In genomic region chr1:156114101-156114918, GRCh38 we compare ENCODE assay signal across 8 cellular contexts. TPM values are rescaled to one million over a fixed set of nuclear protein-coding genes. Genes with fewer than 3 reads are reported as not detected.
DNase-seq lines count a peak whose midpoint lies in the region; ATAC-seq and TF ChIP-seq lines count a peak whose summit lies in the region.

LMNA (plus strand) TSS chr1:156114711; CDS start chr1:156114919, 208 bp downstream.

- H3K9me3 ChIP-seq in lung (ENCODE audit: control insufficient read depth in 2 of 2, insufficient read depth in 1 of 2, low read length in 1 of 2), result no peaks in the 10 kb centered on the region

- H3K36me3 Mint-ChIP-seq in activated CD8-positive, alpha-beta T cell treated with anti-CD3 and anti-CD28 coated beads, Interleukin-2, amount 10 ng/mL, durations not matched to agents 7 days and 5 days (ENCODE audit: low read depth), result no peaks in the 10 kb centered on the region

- peaks cover 26% of the 10 kb centered on the region for H3K4me1 Mint-ChIP-seq in activated CD8-positive, alpha-beta T cell treated with anti-CD3 and anti-CD28 coated beads, Interleukin-2, amount 10 ng/mL, durations not matched to agents 7 days and 5 days (ENCODE audit: low read depth)

- 0 to 1% methylated on average over 34 to 37 of the region's 37 CpGs for WGBS in lung, 2 donors

- CTCF ChIA-PET in activated CD8-positive, alpha-beta T cell treated with anti-CD3 and anti-CD28 coated beads, Interleukin-2, amount 10 ng/mL, durations not matched to agents 7 days and 5 days (lab: Charles Lee), result interaction anchor here (1.0 to 11.2 kb wide), 8 partner anchors 9 to 113 kb away, joined by 3 to 112 read pairs (median 6); no protein-coding TSS in a partner anchor

- peak; percentile 94 for DNase-seq in AG09319 (ENCODE audit: extremely low read depth, low read depth)
- peak; percentile 53 for DNase-seq in NCI-H774 (lab: John Stamatoyannopoulos, UW)
- peak; percentile 70 for DNase-seq in activated CD8-positive, alpha-beta T cell treated with anti-CD3 and anti-CD28 coated beads, Interleukin-2, amount 10 ng/mL, durations not matched to agents 7 days and 5 days
- peak; percentile 77 for DNase-seq in effector CD4-positive, alpha-beta T cell
- DNase-seq in lung (ENCODE audit: low spot score), result peak; percentile 92
- DNase-seq in stimulated activated CD4-positive, alpha-beta T cell treated with anti-CD3 and anti-CD28 coated beads, TNF-alpha, amount 100 ng/mL, for 48 hours (ENCODE audit: low read depth in 3 of 3), result peak; percentile 56 to 72 (median 60)

- peaks cover 58% of the 10 kb centered on the region for H3K27me3 Mint-ChIP-seq in activated CD8-positive, alpha-beta T cell treated with anti-CD3 and anti-CD28 coated beads, Interleukin-2, amount 10 ng/mL, durations not matched to agents 7 days and 5 days (ENCODE audit: low read depth)

- no peaks in the 10 kb centered on the region for H3K36me3 ChIP-seq in lung (ENCODE audit: control insufficient read depth in 2 of 2, insufficient read depth in 2 of 2, low read length in 2 of 2)

- peak within 1 kb of the TSS; percentile 82 for H3K4me3 ChIP-seq in lung

- TF ChIP-seq CTCF in AG09319 (IDR thresholded peaks at IDR 0.05; ENCODE audit: low read depth, low read length), result no peak; the same call in 1 of the 2 replicates
- no peak for TF ChIP-seq CTCF in lung (IDR thresholded peaks at IDR 0.05; ENCODE audit: control extremely low read depth, extremely low read depth)

- no peaks in the 10 kb centered on the region for H3K9me3 Mint-ChIP-seq in activated CD8-positive, alpha-beta T cell treated with anti-CD3 and anti-CD28 coated beads, Interleukin-2, amount 10 ng/mL, durations not matched to agents 7 days and 5 days (ENCODE audit: insufficient read depth)

- H3K27me3 ChIP-seq in lung (ENCODE audit: control insufficient read depth, insufficient read depth), result no peaks in the 10 kb centered on the region

- ATAC-seq in HG03469 (IDR thresholded peaks at IDR 0.05; ENCODE audit: unreplicated experiment), result peak; percentile 47
- ATAC-seq in activated CD8-positive, alpha-beta T cell treated with anti-CD3 and anti-CD28 coated beads, Interleukin-2, amount 10 ng/mL, durations not matched to agents 7 days and 5 days, result peak; percentile 83
- ATAC-seq in lung (ENCODE audit: insufficient read depth, low FRiP score), result peak; percentile 88

- H3K27ac ChIP-seq in lung (ENCODE audit: low read depth in 1 of 2, low read length in 1 of 2), result peak within 1 kb of the TSS; percentile 96

- H3K4me3 Mint-ChIP-seq in activated CD8-positive, alpha-beta T cell treated with anti-CD3 and anti-CD28 coated beads, Interleukin-2, amount 10 ng/mL, durations not matched to agents 7 days and 5 days, result peak within 1 kb of the TSS; percentile 80

- TF ChIP-seq POLR2A in GM19099 (IDR thresholded peaks at IDR 0.05; ENCODE audit: extremely low read depth, insufficient read length, low read depth), result peak; percentile 89

- no peak within 1 kb of the TSS for H3K27ac Mint-ChIP-seq in activated CD8-positive, alpha-beta T cell treated with anti-CD3 and anti-CD28 coated beads, Interleukin-2, amount 10 ng/mL, durations not matched to agents 7 days and 5 days

- H3K4me1 ChIP-seq in lung (ENCODE audit: control insufficient read depth in 2 of 2, insufficient read depth in 2 of 2, low read length in 2 of 2), result peaks cover 4 to 12% of the 10 kb centered on the region in 2 donors

- POLR2A ChIA-PET in activated CD8-positive, alpha-beta T cell treated with anti-CD3 and anti-CD28 coated beads, Interleukin-2, amount 10 ng/mL, durations not matched to agents 7 days and 5 days (lab: Charles Lee), result interaction anchor here (0.5 to 1.6 kb wide), 5 partner anchors 13 to 141 kb away, joined by 3 to 8 read pairs (median 4); partner anchors contain the start of gene SLC25A44

RNA-seq across cellular contexts. Expression of gene LMNA, which starts in this region (rescaled TPM):
- total RNA-seq in activated CD8-positive, alpha-beta T cell treated with anti-CD3 and anti-CD28 coated beads, Interleukin-2, amount 10 ng/mL, durations not matched to agents 7 days and 5 days, result 10 to 100 TPM in 1 of 2 experiments, 1 to 10 TPM in 1; 8.5 to 10.3 TPM
- total RNA-seq in lung, result 100 to 1,000 TPM; 182 to 547 TPM
- polyA plus RNA-seq in lung, result 100 to 1,000 TPM; 163 to 205 TPM

Comparison
In these comparisons a context has a peak if more than half of its experiments do, and no peak if none do; other contexts are left out.
1. Peak in every context shown above with its lines: DNase-seq, ATAC-seq, H3K4me3 ChIP-seq and H3K27ac ChIP-seq.
2. RNA of gene LMNA (total RNA-seq): 182 to 547 TPM in lung; 8.5 to 10.3 TPM in activated CD8-positive, alpha-beta T cell treated with anti-CD3 and anti-CD28 coated beads, Interleukin-2, amount 10 ng/mL, durations not matched to agents 7 days and 5 days; every median in the first group is over 10 times any median in the second.